In genomic region chr1:205775717-205776056, GRCh38 we compare ENCODE assay signal across 8 cellular contexts. TPM values are rescaled to one million over a fixed set of nuclear protein-coding genes. Genes with fewer than 3 reads are reported as not detected.
DNase-seq lines count a peak whose midpoint lies in the region; ATAC-seq, FAIRE-seq and TF ChIP-seq lines count a peak whose summit lies in the region.

No MANE protein-coding gene starts in this region.

- intact Hi-C loops in aorta (cut with DNase I) = loop anchor here in 1 of 2 donors (1.0 kb wide), 1 partner anchor 25 kb away; the partner anchor contains the start of gene NUCKS1

- H3K9me3 ChIP-seq in lung (ENCODE audit: control insufficient read depth in 2 of 2, insufficient read depth in 1 of 2, low read length in 1 of 2) (peaks cover 0 to 1% of the 10 kb centered on the region in 2 donors), aorta (ENCODE audit: control insufficient read depth, low read length) (no peaks in the 10 kb centered on the region)

- H3K27me3 ChIP-seq in bronchial epithelial cell (ENCODE audit: control insufficient read depth, insufficient read depth, low read length) = no peaks in the 10 kb centered on the region
- H3K27me3 ChIP-seq in lung (ENCODE audit: control insufficient read depth, insufficient read depth) = no peaks in the 10 kb centered on the region
- H3K27me3 ChIP-seq in aorta (ENCODE audit: control insufficient read depth in 1 of 2, insufficient read depth in 2 of 2, low read length in 1 of 2) = no peaks in the 10 kb centered on the region

- H3K4me1 ChIP-seq in lung (ENCODE audit: control insufficient read depth in 2 of 2, insufficient read depth in 2 of 2, low read length in 2 of 2) (peaks cover 5 to 6% of the 10 kb centered on the region in 2 donors), aorta (ENCODE audit: control insufficient read depth in 1 of 2, insufficient read depth in 2 of 2, low read length in 2 of 2) (no peaks in the 10 kb centered on the region)

- no peak for FAIRE-seq in bronchial epithelial cell (lab: Jason Lieb, UNC)

- peak overlapping the region; percentile 87 for H3K4me3 Mint-ChIP-seq in stimulated activated naive CD8-positive, alpha-beta T cell treated with anti-CD3 and anti-CD28 coated beads, Interleukin-15, Interleukin-2, amounts not matched to agents 100 ng/mL and 50 ng/mL, for 24 hours

- H3K27me3 Mint-ChIP-seq in stimulated activated naive CD8-positive, alpha-beta T cell treated with anti-CD3 and anti-CD28 coated beads, Interleukin-15, Interleukin-2, amounts not matched to agents 100 ng/mL and 50 ng/mL, for 24 hours = no peaks in the 10 kb centered on the region

- no peak for DNase-seq in stimulated activated naive CD8-positive, alpha-beta T cell treated with anti-CD3 and anti-CD28 coated beads, Interleukin-15, Interleukin-2, amounts not matched to agents 100 U/mL and 50 U/mL, for 24 hours
- peak; percentile 84 for DNase-seq in bronchial epithelial cell (ENCODE audit: low read depth)
- no peak for DNase-seq in lung (ENCODE audit: low spot score)
- DNase-seq in aorta = no peak
- no peak for DNase-seq in NCI-H2081 (lab: John Stamatoyannopoulos, UW)
- DNase-seq in DMS114 treated with DMSO at 0.1 percent for 48 hours (lab: John Stamatoyannopoulos, UW; ENCODE audit: unreplicated experiment) = no peak
- DNase-seq in T-helper 9 cell = no peak

- H3K4me3 ChIP-seq in bronchial epithelial cell (ENCODE audit: low read depth, low read length) (peak overlapping the region; percentile 90), lung (no peak overlapping the region), aorta (ENCODE audit: low read length in 2 of 2) (no peak overlapping the region)

- H3K36me3 Mint-ChIP-seq in stimulated activated naive CD8-positive, alpha-beta T cell treated with anti-CD3 and anti-CD28 coated beads, Interleukin-15, Interleukin-2, amounts not matched to agents 100 ng/mL and 50 ng/mL, for 24 hours (ENCODE audit: low read depth) = peaks cover 13% of the 10 kb centered on the region

- peak overlapping the region; percentile 93 for H3K27ac Mint-ChIP-seq in stimulated activated naive CD8-positive, alpha-beta T cell treated with anti-CD3 and anti-CD28 coated beads, Interleukin-15, Interleukin-2, amounts not matched to agents 100 ng/mL and 50 ng/mL, for 24 hours

- ATAC-seq in stimulated activated naive CD8-positive, alpha-beta T cell treated with anti-CD3 and anti-CD28 coated beads, Interleukin-15, Interleukin-2, amounts not matched to agents 100 U/mL and 50 U/mL, for 24 hours = no peak
- ATAC-seq in lung (ENCODE audit: insufficient read depth, low FRiP score) = peak; percentile 36
- ATAC-seq in aorta (ENCODE audit: low FRiP score) = peak; percentile 83

- H3K27ac ChIP-seq in lung (ENCODE audit: low read depth in 1 of 2, low read length in 1 of 2) (no peak overlapping the region), aorta (ENCODE audit: low read depth in 1 of 2, low read length in 2 of 2) (peak overlapping the region in 1 of 2 donors; percentile 37)

- TF ChIP-seq CTCF in bronchial epithelial cell (IDR thresholded peaks at IDR 0.05; ENCODE audit: insufficient read depth, low read length, severe bottlenecking) (no peak), lung (IDR thresholded peaks at IDR 0.05; ENCODE audit: control extremely low read depth, extremely low read depth) (no peak)

- H3K36me3 ChIP-seq in bronchial epithelial cell (ENCODE audit: control insufficient read depth, insufficient read depth, low read length) = no peaks in the 10 kb centered on the region
- peaks cover 0 to 2% of the 10 kb centered on the region in 2 donors for H3K36me3 ChIP-seq in lung (ENCODE audit: control insufficient read depth in 2 of 2, insufficient read depth in 2 of 2, low read length in 2 of 2)
- peaks cover 0 to 2% of the 10 kb centered on the region in 2 donors for H3K36me3 ChIP-seq in aorta (ENCODE audit: control insufficient read depth in 1 of 2, insufficient read depth in 2 of 2, low read length in 1 of 2)

- no peaks in the 10 kb centered on the region for H3K9me3 Mint-ChIP-seq in stimulated activated naive CD8-positive, alpha-beta T cell treated with anti-CD3 and anti-CD28 coated beads, Interleukin-15, Interleukin-2, amounts not matched to agents 100 ng/mL and 50 ng/mL, for 24 hours

- H3K4me1 Mint-ChIP-seq in stimulated activated naive CD8-positive, alpha-beta T cell treated with anti-CD3 and anti-CD28 coated beads, Interleukin-15, Interleukin-2, amounts not matched to agents 100 ng/mL and 50 ng/mL, for 24 hours (ENCODE audit: low read depth) = peaks cover 52% of the 10 kb centered on the region

RNA-seq across cellular contexts. Expression of gene RAB29, which starts 0.4 kb away (rescaled TPM):
- total RNA-seq in bronchial epithelial cell (14.3 and 18.7 TPM in 2 replicates), lung (10 to 100 TPM; 11.4 to 19.5 TPM), aorta (10 to 100 TPM; 19.5 to 38.9 TPM)
- polyA plus RNA-seq in lung (10 to 100 TPM in 1 of 2 donors, 1 to 10 TPM in 1; 8.7 to 20.0 TPM), aorta (10 to 100 TPM; 27.2 to 36.8 TPM)

RNA-seq across cellular contexts. Expression of gene NUCKS1, which starts 25.7 kb away (rescaled TPM):
- 72.1 and 91.1 TPM in 2 replicates for total RNA-seq in bronchial epithelial cell
- 100 to 1,000 TPM; 109 to 285 TPM for total RNA-seq in lung
- polyA plus RNA-seq in lung = 10 to 100 TPM; 28.6 to 56.3 TPM
- total RNA-seq in aorta = 100 to 1,000 TPM; 145 to 158 TPM
- 10 to 100 TPM; 47.1 to 47.6 TPM for polyA plus RNA-seq in aorta

RNA-seq across cellular contexts. Expression of gene SLC41A1, which starts 37.3 kb away (rescaled TPM):
- total RNA-seq in bronchial epithelial cell (6.6 and 8.6 TPM in 2 replicates), lung (10 to 100 TPM; 25.5 to 26.9 TPM), aorta (10 to 100 TPM; 36.2 to 40.3 TPM)
- polyA plus RNA-seq in lung (10 to 100 TPM; 11.8 to 19.3 TPM), aorta (10 to 100 TPM in 1 of 2 donors, 1 to 10 TPM in 1; 7.3 to 24.7 TPM)
